Comparison of ENCODE assay signal across 27 cellular contexts in genomic region chr10:132502544-132503300, GRCh38.
"Had no signal": no experiment of that assay in that cellular context is flagged by ENCODE, and none has a peak within 500 bp of the region (broad histone marks: within the 10 kb centered on the region; RNA-seq: fewer than 3 reads in every experiment).

No MANE protein-coding gene starts in this region.

- H3K4me1 Mint-ChIP-seq: activated CD8-positive, alpha-beta memory T cell treated with anti-CD3 and anti-CD28 coated beads, Interleukin-2, amount 10 ng/mL, durations not matched to agents 7 days and 5 days; activated naive CD4-positive, alpha-beta T cell treated with anti-CD3 and anti-CD28 coated beads, Interleukin-2, amount 10 ng/mL, durations not matched to agents 7 days and 5 days; activated naive CD8-positive, alpha-beta T cell treated with anti-CD3 and anti-CD28 coated beads, Interleukin-2, amount 50 U/mL, for 24 hours; natural killer cell had no signal

- H3K36me3 ChIP-seq: colonic mucosa, esophagus squamous epithelium, ovary, tibial nerve had no signal

- FAIRE-seq: bronchial epithelial cell, endometrium, islet of Langerhans, TTC549 had no signal

- H3K36me3 Mint-ChIP-seq: activated CD8-positive, alpha-beta memory T cell treated with anti-CD3 and anti-CD28 coated beads, Interleukin-2, amount 10 ng/mL, durations not matched to agents 7 days and 5 days; activated naive CD4-positive, alpha-beta T cell treated with anti-CD3 and anti-CD28 coated beads, Interleukin-2, amount 10 ng/mL, durations not matched to agents 7 days and 5 days; natural killer cell had no signal

- H3K27ac Mint-ChIP-seq: activated CD8-positive, alpha-beta memory T cell treated with anti-CD3 and anti-CD28 coated beads, Interleukin-2, amount 10 ng/mL, durations not matched to agents 7 days and 5 days; activated CD8-positive, alpha-beta T cell treated with anti-CD3 and anti-CD28 coated beads, Interleukin-2, amount 10 ng/mL, durations not matched to agents 7 days and 5 days; activated naive CD4-positive, alpha-beta T cell treated with anti-CD3 and anti-CD28 coated beads, Interleukin-2, amount 10 ng/mL, durations not matched to agents 7 days and 5 days; activated naive CD8-positive, alpha-beta T cell treated with anti-CD3 and anti-CD28 coated beads, Interleukin-2, amount 50 U/mL, for 24 hours; natural killer cell; progenitor cell of endocrine pancreas had no signal

- H3K27me3 ChIP-seq: colonic mucosa, ovary, tibial nerve had no signal

- DNase-seq: activated CD4-positive, alpha-beta T cell treated with anti-CD3 and anti-CD28 coated beads for 1 hour; activated CD8-positive, alpha-beta memory T cell treated with anti-CD3 and anti-CD28 coated beads, Interleukin-2, amount 10 ng/mL, durations not matched to agents 7 days and 5 days; activated CD8-positive, alpha-beta T cell treated with anti-CD3 and anti-CD28 coated beads, Interleukin-2, amount 10 ng/mL, durations not matched to agents 7 days and 5 days; activated gamma-delta T cell; activated naive CD4-positive, alpha-beta T cell treated with anti-CD3 and anti-CD28 coated beads, Interleukin-2, amount 10 ng/mL, durations not matched to agents 7 days and 5 days; activated naive CD8-positive, alpha-beta T cell treated with anti-CD3 and anti-CD28 coated beads, Interleukin-2, amount 50 U/mL, for 24 hours; amygdala; colonic mucosa; effector CD8-positive, alpha-beta T cell; esophagus squamous epithelium; foreskin melanocyte; mesendoderm; natural killer cell; ovary; retina; stimulated activated CD4-positive, alpha-beta T cell treated with anti-CD3 and anti-CD28 coated beads, Interleukin-15, amount 100 ng/mL, for 24 hours; stimulated activated naive CD4-positive, alpha-beta T cell; T-helper 9 cell had no signal

- ATAC-seq: activated CD8-positive, alpha-beta memory T cell treated with anti-CD3 and anti-CD28 coated beads, Interleukin-2, amount 10 ng/mL, durations not matched to agents 7 days and 5 days; activated CD8-positive, alpha-beta T cell treated with anti-CD3 and anti-CD28 coated beads, Interleukin-2, amount 10 ng/mL, durations not matched to agents 7 days and 5 days; activated naive CD8-positive, alpha-beta T cell treated with anti-CD3 and anti-CD28 coated beads, Interleukin-2, amount 50 U/mL, for 24 hours; left colon; natural killer cell had no signal

- H3K4me2 ChIP-seq: smooth muscle cell had no signal

- H3K4me1 ChIP-seq: colonic mucosa had no signal

- H3K4me3 ChIP-seq: colonic mucosa, esophagus squamous epithelium, ovary, smooth muscle cell, tibial nerve had no signal

- H3K4me3 Mint-ChIP-seq: activated CD8-positive, alpha-beta memory T cell treated with anti-CD3 and anti-CD28 coated beads, Interleukin-2, amount 10 ng/mL, durations not matched to agents 7 days and 5 days; activated CD8-positive, alpha-beta T cell treated with anti-CD3 and anti-CD28 coated beads, Interleukin-2, amount 10 ng/mL, durations not matched to agents 7 days and 5 days; activated naive CD4-positive, alpha-beta T cell treated with anti-CD3 and anti-CD28 coated beads, Interleukin-2, amount 10 ng/mL, durations not matched to agents 7 days and 5 days; activated naive CD8-positive, alpha-beta T cell treated with anti-CD3 and anti-CD28 coated beads, Interleukin-2, amount 50 U/mL, for 24 hours; natural killer cell had no signal

- H3K27ac ChIP-seq: colonic mucosa, epithelial cell of prostate, esophagus squamous epithelium, ovary had no signal

- H3K9me3 ChIP-seq: colonic mucosa, esophagus squamous epithelium, ovary, tibial nerve had no signal

- H3K9me3 Mint-ChIP-seq: activated naive CD4-positive, alpha-beta T cell treated with anti-CD3 and anti-CD28 coated beads, Interleukin-2, amount 10 ng/mL, durations not matched to agents 7 days and 5 days; activated naive CD8-positive, alpha-beta T cell treated with anti-CD3 and anti-CD28 coated beads, Interleukin-2, amount 50 U/mL, for 24 hours; natural killer cell had no signal
